ENCODE assay signal across 16 cellular contexts in genomic region chr2:16630463-16630862, GRCh38. TPM values are rescaled to one million over a fixed set of nuclear protein-coding genes. Genes with fewer than 3 reads are reported as not detected.
DNase-seq lines count a peak whose midpoint lies in the region; ATAC-seq and TF ChIP-seq lines count a peak whose summit lies in the region.
"Had no signal": no experiment of that assay in that cellular context is flagged by ENCODE, and none has a peak within 500 bp of the region (broad histone marks: within the 10 kb centered on the region; RNA-seq: fewer than 3 reads in every experiment).

No MANE protein-coding gene starts in this region.

- H3K4me1 ChIP-seq in DOHH2 (ENCODE audit: control insufficient read depth, low read length) (peaks cover 90% of the 10 kb centered on the region), colonic mucosa (no peaks in the 10 kb centered on the region), right cardiac atrium (ENCODE audit: control insufficient read depth, insufficient read depth, low read length) (peaks cover 10% of the 10 kb centered on the region)
- H3K4me1 ChIP-seq: parathyroid adenoma had no signal

- H3K36me3 Mint-ChIP-seq in immature natural killer cell = no peaks in the 10 kb centered on the region

- ATAC-seq in GM21526 (IDR thresholded peaks at IDR 0.05; ENCODE audit: low FRiP score, unreplicated experiment) (peak; percentile 59), right cardiac atrium (no peak), HG02610 (IDR thresholded peaks at IDR 0.05; ENCODE audit: unreplicated experiment) (no peak)

- TF ChIP-seq CTCF in DOHH2 (IDR thresholded peaks at IDR 0.05; ENCODE audit: low read depth, low read length, poor library complexity, severe bottlenecking) = peak; percentile 65
- TF ChIP-seq CTCF in colonic mucosa (IDR thresholded peaks at IDR 0.05) = no peak

- H3K27ac Mint-ChIP-seq in immature natural killer cell = peak overlapping the region; percentile 26 to 75 (median 56)
- H3K27ac Mint-ChIP-seq: endodermal cell; T-helper 2 cell treated with Interferon-gamma antibody and Interleukin-4, amounts not matched to agents 5 μg/mL and 100 μg/mL, for 36 hours had no signal

- H3K4me3 Mint-ChIP-seq in immature natural killer cell = peak overlapping the region; percentile 5 to 66 (median 11)
- H3K4me3 Mint-ChIP-seq: endodermal cell; T-helper 2 cell treated with Interferon-gamma antibody and Interleukin-4, amounts not matched to agents 5 μg/mL and 100 μg/mL, for 36 hours had no signal

- intact Hi-C loops in colonic mucosa (cut with DNase I) (no loop called here), right cardiac atrium (cut with DNase I) (no loop called here)

- H3K4me3 ChIP-seq in DOHH2 (ENCODE audit: low read length) (peak overlapping the region; percentile 31), colonic mucosa (no peak overlapping the region), right cardiac atrium (ENCODE audit: low read length) (no peak overlapping the region)
- H3K4me3 ChIP-seq: PC-9 had no signal

- H3K4me1 Mint-ChIP-seq in immature natural killer cell = peaks cover 96 to 100% of the 10 kb centered on the region in 2 donors

- WGBS in right cardiac atrium = 76% methylated on average over 3 of the region's 3 CpGs

- H3K9ac ChIP-seq in colonic mucosa (ENCODE audit: low read depth in 2 of 2, low read length in 2 of 2) = no peak overlapping the region
- H3K9ac ChIP-seq: parathyroid adenoma had no signal

- no peaks in the 10 kb centered on the region for H3K9me3 ChIP-seq in DOHH2 (ENCODE audit: control insufficient read depth, insufficient read depth, low read length)
- no peaks in the 10 kb centered on the region for H3K9me3 ChIP-seq in colonic mucosa
- no peaks in the 10 kb centered on the region for H3K9me3 ChIP-seq in right cardiac atrium (ENCODE audit: control insufficient read depth, low read length)

- no peaks in the 10 kb centered on the region for H4K20me1 ChIP-seq in DOHH2 (ENCODE audit: control insufficient read depth, insufficient read depth, low read depth, low read length)

- H3K27ac ChIP-seq in DOHH2 (ENCODE audit: low read depth, low read length) (peak overlapping the region; percentile 98), colonic mucosa (no peak overlapping the region), right cardiac atrium (ENCODE audit: low read length) (no peak overlapping the region)
- H3K27ac ChIP-seq: parathyroid adenoma, PC-9 had no signal

- H3F3A ChIP-seq in DOHH2 (ENCODE audit: control insufficient read depth, insufficient read depth) = peaks cover 22% of the 10 kb centered on the region

- no peaks in the 10 kb centered on the region for H3K9me2 ChIP-seq in DOHH2 (replicated peaks; ENCODE audit: control insufficient read depth, low read length)

- H3K4me2 ChIP-seq in DOHH2 (ENCODE audit: low read length) = peak overlapping the region; percentile 97
- H3K4me2 ChIP-seq: PC-9 had no signal

- DNase-seq in NOMO-1 treated with dmso at 0.1 percent for 144 hours (lab: John Stamatoyannopoulos, UW; ENCODE audit: unreplicated experiment) (peak; percentile 82), immature natural killer cell (peak in 1 of 3 donors; percentile 17), colonic mucosa (no peak), right cardiac atrium (no peak)
- no peak for DNase-seq in activated CD4-positive, alpha-beta T cell treated with anti-CD3 and anti-CD28 coated beads, Interleukin-2, amount 50 U/mL, for 1 hour
- DNase-seq: activated CD8-positive, alpha-beta memory T cell treated with anti-CD3 and anti-CD28 coated beads, Interleukin-2, amount 50 U/mL, for 4 hours; endodermal cell; GF-D8; NCI-H1436 treated with DMSO at 0.1 percent for 48 hours; stimulated activated CD4-positive, alpha-beta T cell treated with anti-CD3 and anti-CD28 coated beads, Interleukin-4, amount 100 ng/mL, for 1 hour had no signal

- H3K27me3 Mint-ChIP-seq in immature natural killer cell (ENCODE audit: low read depth in 3 of 3) = peaks cover 0 to 4% (median 0%) of the 10 kb centered on the region in 3 donors

- peaks cover 43% of the 10 kb centered on the region for H3K79me2 ChIP-seq in DOHH2 (ENCODE audit: control insufficient read depth, low read length)
- H3K79me2 ChIP-seq: parathyroid adenoma had no signal

- H3K9me3 Mint-ChIP-seq in immature natural killer cell = no peaks in the 10 kb centered on the region
- H3K9me3 Mint-ChIP-seq: endodermal cell; T-helper 2 cell treated with Interferon-gamma antibody and Interleukin-4, amounts not matched to agents 5 μg/mL and 100 μg/mL, for 36 hours had no signal

- peaks cover 25% of the 10 kb centered on the region for H3K36me3 ChIP-seq in DOHH2 (ENCODE audit: control insufficient read depth, low read length)
- H3K36me3 ChIP-seq in colonic mucosa = no peaks in the 10 kb centered on the region

- H3K27me3 ChIP-seq in DOHH2 (ENCODE audit: control insufficient read depth, low read length) (no peaks in the 10 kb centered on the region), colonic mucosa (no peaks in the 10 kb centered on the region), right cardiac atrium (ENCODE audit: control insufficient read depth, insufficient read depth) (no peaks in the 10 kb centered on the region)

RNA-seq across cellular contexts. Expression of gene CYRIA, which starts 35.2 kb away (rescaled TPM):
- polyA plus RNA-seq in immature natural killer cell = 10 to 100 TPM; 24.0 to 41.8 (median 25.3) TPM
- total RNA-seq in colonic mucosa = 1 to 10 TPM; 1.0 to 3.8 TPM
- total RNA-seq in right cardiac atrium = 1 to 10 TPM; 3.1 to 5.0 (median 4.2) TPM
- polyA plus RNA-seq in right cardiac atrium = 1.2 TPM
